In the genomic region with DNA sequence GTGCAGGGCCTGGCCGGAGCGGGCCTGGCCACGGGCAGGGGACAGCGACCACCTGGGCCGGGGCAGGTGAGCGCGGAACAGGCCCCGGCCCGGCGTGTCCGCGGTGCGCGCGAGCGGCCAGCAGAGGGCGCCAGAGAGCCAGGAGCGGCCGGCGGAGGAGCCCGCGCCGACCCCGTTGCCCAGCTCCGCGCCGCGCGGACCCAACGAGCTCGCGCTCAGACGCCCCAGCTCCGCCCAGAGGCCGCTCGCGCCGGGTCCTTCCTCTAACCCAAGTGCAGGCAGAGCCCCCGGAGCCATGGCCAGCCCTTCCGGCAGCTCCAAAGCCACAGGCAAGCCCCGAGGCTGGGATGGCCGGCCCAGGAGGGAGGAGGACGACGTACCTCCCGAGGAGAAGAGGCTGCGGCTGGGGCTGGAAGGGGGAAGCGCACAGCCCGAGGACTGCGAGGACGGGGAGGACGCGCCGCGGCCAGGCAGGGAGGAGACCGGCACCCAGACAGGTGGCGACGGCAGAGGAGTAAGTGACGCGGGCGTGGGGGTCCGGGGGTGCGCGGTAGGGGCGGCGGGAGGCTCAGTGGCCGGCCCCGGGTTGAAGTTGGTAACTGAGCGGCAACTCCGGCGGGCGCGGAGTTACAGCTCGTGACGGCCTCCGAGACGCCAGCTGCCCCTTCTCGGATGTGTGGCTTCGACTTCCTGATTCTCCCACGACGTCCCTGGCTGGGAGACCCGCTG, we compare ENCODE assay signal across 8 cellular contexts.
DNase-seq lines count a peak whose midpoint lies in the region; ATAC-seq and TF ChIP-seq lines count a peak whose summit lies in the region.
"Not testable (repeated sequence)": the region's sequence is repeated elsewhere in the genome, so short reads cannot be mapped to it uniquely, and the experiment has no call there.

No MANE protein-coding gene starts in this region.

- H3K4me2 ChIP-seq in MM.1S (ENCODE audit: low read depth, low read length), result peak overlapping the region; percentile 73; the same call in 1 of the 2 replicates

- peaks cover 47% of the 10 kb centered on the region for H3K79me2 ChIP-seq in MM.1S (ENCODE audit: low read length)

- H3K9me3 Mint-ChIP-seq in activated T-cell treated with anti-CD3 and anti-CD28 coated beads, Interleukin-2, amount 50 U/mL, for 24 hours, result not testable (repeated sequence)

- H2AFZ ChIP-seq in MM.1S (ENCODE audit: low read length), result peak overlapping the region; percentile 66

- not testable (repeated sequence) for H3F3A ChIP-seq in MM.1S (ENCODE audit: insufficient read depth, low read length)

- not testable (repeated sequence) for H3K9me2 ChIP-seq in MM.1S (replicated peaks; ENCODE audit: insufficient read depth, low read length)

- not testable (repeated sequence) for H3K36me3 ChIP-seq in ES-I3 (ENCODE audit: insufficient read depth, low read length); MM.1S (replicated peaks; ENCODE audit: insufficient read depth, low read length); RWPE2 (ENCODE audit: low read depth); gastrocnemius medialis; thymus (ENCODE audit: control insufficient read depth, insufficient read depth)

- DNase-seq in MM.1S (peak; percentile 87), RWPE2 (ENCODE audit: low spot score) (peak; percentile 71), kidney tubule cell (ENCODE audit: low spot score) (peak; percentile 83), gastrocnemius medialis (peak in 1 of 2 donors; percentile 23)
- DNase-seq in activated T-cell treated with anti-CD3 and anti-CD28 coated beads, Interleukin-2, amount 50 U/mL, for 24 hours, result peak; percentile 87
- DNase-seq in effector CD4-positive, alpha-beta T cell, result peak; percentile 45

- not testable (repeated sequence) for H4K20me1 ChIP-seq in MM.1S (ENCODE audit: insufficient read depth, low read length)

- in situ Hi-C loops in gastrocnemius medialis (cut with MboI; ENCODE audit: low sequenced_read_pairs in 4 of 4), result loop anchor here in 1 of 4 donors (25.0 kb wide), 1 partner anchor 130 kb away; no protein-coding TSS in a partner anchor

- H3K27ac ChIP-seq in MM.1S (ENCODE audit: low read length), result peak overlapping the region; percentile 27; the same call in 1 of the 2 replicates
- not testable (repeated sequence) for H3K27ac ChIP-seq in RWPE2 (ENCODE audit: poor library complexity, severe bottlenecking); gastrocnemius medialis; thymus (ENCODE audit: low read depth)

- not testable (repeated sequence) for H3K9me3 ChIP-seq in ES-I3 (ENCODE audit: control insufficient read depth, insufficient read depth, low read length); MM.1S (replicated peaks; ENCODE audit: insufficient read depth, low read length); RWPE2 (ENCODE audit: severe bottlenecking); gastrocnemius medialis; thymus (ENCODE audit: control insufficient read depth)

- peaks cover 51% of the 10 kb centered on the region for H3K27me3 Mint-ChIP-seq in activated T-cell treated with anti-CD3 and anti-CD28 coated beads, Interleukin-2, amount 50 U/mL, for 24 hours

- under 1% methylated on average over 81 of the region's 81 CpGs for WGBS in thymus

- not testable (repeated sequence) for H3K36me3 Mint-ChIP-seq in activated T-cell treated with anti-CD3 and anti-CD28 coated beads, Interleukin-2, amount 50 U/mL, for 24 hours (ENCODE audit: low read depth)

- H3K27ac Mint-ChIP-seq in activated T-cell treated with anti-CD3 and anti-CD28 coated beads, Interleukin-2, amount 50 U/mL, for 24 hours, result not testable (repeated sequence)

- TF ChIP-seq POLR2A in gastrocnemius medialis (IDR thresholded peaks at IDR 0.05), result not testable (repeated sequence)

- TF ChIP-seq CTCF in MM.1S (IDR thresholded peaks at IDR 0.05; ENCODE audit: low read length) (peak; percentile 50), RWPE2 (IDR thresholded peaks at IDR 0.05; ENCODE audit: poor library complexity, severe bottlenecking) (peak; percentile 80), gastrocnemius medialis (IDR thresholded peaks at IDR 0.05 in 4 of 5, conservative IDR thresholded peaks at IDR 0.05 in 1 of 5) (peak in 4 of 5 experiments; percentile 56 to 77 (median 74))

- intact Hi-C loops in gastrocnemius medialis (cut with DNase I; ENCODE audit: low total_unique reads), result loop anchor here (10.0 kb wide), 1 partner anchor 123 kb away; no protein-coding TSS in a partner anchor

- H3K9ac ChIP-seq in ES-I3 (ENCODE audit: low read depth, low read length) (peak overlapping the region; percentile 79), MM.1S (ENCODE audit: low read length) (peak overlapping the region; percentile 89)

- peak overlapping the region; percentile 76 for H3K4me3 ChIP-seq in MM.1S (ENCODE audit: low read length)
- peak overlapping the region; percentile 35 for H3K4me3 ChIP-seq in RWPE2 (ENCODE audit: severe bottlenecking)
- H3K4me3 ChIP-seq in gastrocnemius medialis, result peak overlapping the region; percentile 45 to 59 (median 54)
- H3K4me3 ChIP-seq in thymus (ENCODE audit: low read length), result peak overlapping the region; percentile 69

- H3K4me1 Mint-ChIP-seq in activated T-cell treated with anti-CD3 and anti-CD28 coated beads, Interleukin-2, amount 50 U/mL, for 24 hours (ENCODE audit: low read depth), result not testable (repeated sequence)

- peak overlapping the region; percentile 68 for H3K4me3 Mint-ChIP-seq in activated T-cell treated with anti-CD3 and anti-CD28 coated beads, Interleukin-2, amount 50 U/mL, for 24 hours

- not testable (repeated sequence) for H3K27me3 ChIP-seq in MM.1S (replicated peaks; ENCODE audit: insufficient read depth, low read length); RWPE2 (ENCODE audit: insufficient read depth, poor library complexity, severe bottlenecking); gastrocnemius medialis; thymus (ENCODE audit: control insufficient read depth, insufficient read depth)

- ATAC-seq in RWPE2 (ENCODE audit: low read depth), result peak; percentile 66
- not testable (repeated sequence) for ATAC-seq in gastrocnemius medialis

- not testable (repeated sequence) for H3K4me1 ChIP-seq in ES-I3 (ENCODE audit: insufficient read depth, low read length); MM.1S (ENCODE audit: low read length); RWPE2 (ENCODE audit: insufficient read depth, poor library complexity, severe bottlenecking); gastrocnemius medialis; thymus (ENCODE audit: control insufficient read depth, insufficient read depth, low read length)
